Comparison of ENCODE assay signal across 28 cellular contexts in the genomic region with DNA sequence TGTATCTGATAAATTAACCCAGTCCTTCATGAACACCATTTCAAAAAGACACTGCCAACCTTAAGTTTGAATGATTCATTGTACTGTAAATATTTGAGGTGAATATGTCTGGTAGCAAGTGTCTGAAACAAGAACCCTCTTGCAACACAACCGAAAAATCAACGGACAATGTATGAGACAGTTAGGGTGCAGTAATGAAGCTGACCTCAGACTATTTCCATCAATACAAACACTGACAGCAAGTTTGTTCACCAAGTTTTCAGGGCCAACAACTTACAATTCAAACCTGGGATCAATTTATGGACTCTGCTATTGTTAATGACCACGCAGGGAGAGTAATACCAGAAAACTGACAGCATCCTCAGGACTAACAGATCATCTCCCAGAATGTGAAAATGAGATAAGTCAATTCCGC.
DNase-seq lines count a peak whose midpoint lies in the region; ATAC-seq and TF ChIP-seq lines count a peak whose summit lies in the region.
"Had no signal": no experiment of that assay in that cellular context is flagged by ENCODE, and none has a peak within 500 bp of the region (broad histone marks: within the 10 kb centered on the region; RNA-seq: fewer than 3 reads in every experiment).

No MANE protein-coding gene starts in this region.

- no peaks in the 10 kb centered on the region for H3K9me3 Mint-ChIP-seq in MCF 10A (ENCODE audit: unreplicated experiment)
- H3K9me3 Mint-ChIP-seq: activated CD8-positive, alpha-beta T cell treated with anti-CD3 and anti-CD28 coated beads for 36 hours; activated naive CD4-positive, alpha-beta T cell treated with anti-CD3 and anti-CD28 coated beads, Interleukin-2, amount 50 U/mL, for 72 hours had no signal

- no peaks in the 10 kb centered on the region for H3K79me2 ChIP-seq in PC-3 (ENCODE audit: low read length)

- no peak overlapping the region for H3K27ac Mint-ChIP-seq in MCF 10A (ENCODE audit: low read depth, unreplicated experiment)
- H3K27ac Mint-ChIP-seq: activated CD8-positive, alpha-beta T cell treated with anti-CD3 and anti-CD28 coated beads for 36 hours; activated naive CD4-positive, alpha-beta T cell treated with anti-CD3 and anti-CD28 coated beads, Interleukin-2, amount 50 U/mL, for 72 hours; naive thymus-derived CD4-positive, alpha-beta T cell had no signal

- POLR2A ChIA-PET in MCF 10A (lab: Yijun Ruan, JAX) = no interaction called here
- POLR2A ChIA-PET in PC-3 (lab: Charles Lee; ENCODE audit: unreplicated experiment) = no interaction called here

- H3K4me3 Mint-ChIP-seq in MCF 10A (ENCODE audit: unreplicated experiment) = no peak overlapping the region
- H3K4me3 Mint-ChIP-seq: activated CD8-positive, alpha-beta T cell treated with anti-CD3 and anti-CD28 coated beads for 36 hours; naive thymus-derived CD4-positive, alpha-beta T cell had no signal

- H3K4me1 ChIP-seq in breast epithelium (no peaks in the 10 kb centered on the region), PC-3 (ENCODE audit: insufficient read depth, low read length) (no peaks in the 10 kb centered on the region)
- H3K4me1 ChIP-seq: prostate gland, vagina had no signal

- no peak overlapping the region for H3K27ac ChIP-seq in breast epithelium
- H3K27ac ChIP-seq in PC-3 (ENCODE audit: low read length) = no peak overlapping the region
- H3K27ac ChIP-seq: left ventricle myocardium inferior, prostate gland, thoracic aorta, vagina had no signal

- H3K4me1 Mint-ChIP-seq in MCF 10A (ENCODE audit: insufficient read depth, unreplicated experiment) = no peaks in the 10 kb centered on the region
- H3K4me1 Mint-ChIP-seq: naive thymus-derived CD4-positive, alpha-beta T cell had no signal

- H3K27me3 ChIP-seq in breast epithelium = peaks cover 0 to 2% of the 10 kb centered on the region in 2 donors
- H3K27me3 ChIP-seq in PC-3 (ENCODE audit: low read length) = no peaks in the 10 kb centered on the region
- H3K27me3 ChIP-seq: vagina had no signal

- no peak for ATAC-seq in PC-3
- no peak for ATAC-seq in HG03159 (IDR thresholded peaks at IDR 0.05; ENCODE audit: unreplicated experiment)
- no peak for ATAC-seq in HG03521 (IDR thresholded peaks at IDR 0.05; ENCODE audit: unreplicated experiment)
- ATAC-seq in GM21529 (IDR thresholded peaks at IDR 0.05; ENCODE audit: unreplicated experiment) = no peak
- ATAC-seq: activated CD8-positive, alpha-beta T cell treated with anti-CD3 and anti-CD28 coated beads for 36 hours; activated naive CD4-positive, alpha-beta T cell treated with anti-CD3 and anti-CD28 coated beads, Interleukin-2, amount 50 U/mL, for 72 hours; naive thymus-derived CD4-positive, alpha-beta T cell had no signal

- DNase-seq in MCF 10A (ENCODE audit: unreplicated experiment) (peak; percentile 6), breast epithelium (ENCODE audit: low spot score in 2 of 2) (no peak), PC-3 (peak; percentile 9), fibroblast of peridontal ligament (ENCODE audit: extremely low read depth) (peak; percentile 5), HuH-7.5 (ENCODE audit: low spot score) (no peak)
- DNase-seq: activated CD4-positive, alpha-beta T cell treated with anti-CD3 and anti-CD28 coated beads for 1 hour; activated CD8-positive, alpha-beta T cell treated with anti-CD3 and anti-CD28 coated beads for 36 hours; activated T-cell treated with anti-CD3 and anti-CD28 coated beads for 4 hours; aorta; DMS153; GDM1; Karpas-422; left ventricle myocardium inferior; midbrain; naive thymus-derived CD4-positive, alpha-beta T cell; NCI-H1105 treated with DMSO at 0.1 percent for 48 hours; NCI-H2029; nucleus accumbens; Right ventricle myocardium superior; stimulated activated naive CD4-positive, alpha-beta T cell treated with Interleukin-2 at 50 U/mL for 16 hours had no signal

- no peaks in the 10 kb centered on the region for H3F3A ChIP-seq in PC-3 (ENCODE audit: low read length, unreplicated experiment)

- H3K4me2 ChIP-seq in PC-3 (ENCODE audit: low read length) = no peak overlapping the region

- BruUV-seq in MCF 10A (replicated peaks; lab: Mats Ljungman, UMichigan) (no TSS peak), PC-3 (replicated peaks; lab: Mats Ljungman, UMichigan) (no TSS peak)

- no peaks in the 10 kb centered on the region for H3K9me3 ChIP-seq in breast epithelium
- 0 out of 2 replicates have a peak, but pooled peaks cover 6% of the 10 kb centered on the region for H3K9me3 ChIP-seq in PC-3 (ENCODE audit: low read length)
- H3K9me3 ChIP-seq: HAP-1, left ventricle myocardium inferior, prostate gland, thoracic aorta, vagina had no signal

- no peak for TF ChIP-seq CTCF in MCF 10A (IDR thresholded peaks at IDR 0.05; ENCODE audit: unreplicated experiment)
- no peak for TF ChIP-seq CTCF in breast epithelium (IDR thresholded peaks at IDR 0.05)
- TF ChIP-seq CTCF in PC-3 (conservative IDR thresholded peaks at IDR 0.05; ENCODE audit: low read depth, low read length) = no peak

- intact Hi-C loops in MCF 10A (cut with micrococcal nuclease) = no loop called here
- intact Hi-C loops in breast epithelium (cut with DNase I; ENCODE audit: low total_unique reads) = loop anchor here (5.0 kb wide), 1 partner anchor 86 kb away; no protein-coding TSS in a partner anchor
- intact Hi-C loops in PC-3 (cut with micrococcal nuclease) = no loop called here

- H3K9ac ChIP-seq in PC-3 (ENCODE audit: low read length) = no peak overlapping the region

- H2AFZ ChIP-seq in PC-3 (ENCODE audit: low read length) = no peak overlapping the region

- H4K20me1 ChIP-seq in PC-3 (ENCODE audit: low read length) = no peaks in the 10 kb centered on the region

- peaks cover 63% of the 10 kb centered on the region for H3K27me3 Mint-ChIP-seq in MCF 10A (ENCODE audit: insufficient read depth, unreplicated experiment)

- no peaks in the 10 kb centered on the region for H3K36me3 ChIP-seq in breast epithelium
- H3K36me3 ChIP-seq in PC-3 (ENCODE audit: low read depth, low read length) = no peaks in the 10 kb centered on the region
- H3K36me3 ChIP-seq: HAP-1, left ventricle myocardium inferior, prostate gland, thoracic aorta, vagina had no signal

- no peaks in the 10 kb centered on the region for H3K36me3 Mint-ChIP-seq in MCF 10A (ENCODE audit: insufficient read depth, unreplicated experiment)
- H3K36me3 Mint-ChIP-seq: activated naive CD4-positive, alpha-beta T cell treated with anti-CD3 and anti-CD28 coated beads, Interleukin-2, amount 50 U/mL, for 72 hours; naive thymus-derived CD4-positive, alpha-beta T cell had no signal

- H3K9me2 ChIP-seq in PC-3 (replicated peaks; ENCODE audit: low read length) = no peaks in the 10 kb centered on the region

- no peak for TF ChIP-seq POLR2A in breast epithelium (IDR thresholded peaks at IDR 0.05)

- CTCF ChIA-PET in MCF 10A (lab: Yijun Ruan, JAX) (interaction anchor here (0.8 kb wide), 1 partner anchor 8 kb away, joined by 3 read pairs; no protein-coding TSS in a partner anchor), PC-3 (lab: Charles Lee) (no interaction called here)

- H3K4me3 ChIP-seq in breast epithelium (no peak overlapping the region), PC-3 (ENCODE audit: low read length) (no peak overlapping the region)
- H3K4me3 ChIP-seq: HAP-1, left ventricle myocardium inferior, prostate gland, thoracic aorta, vagina had no signal

Comparison
In these comparisons a context has a peak if more than half of its experiments do, and no peak if none do; other contexts are left out.
1. DNase-seq: peak in MCF 10A (single experiment), PC-3 (single experiment) and fibroblast of peridontal ligament (single experiment); none in breast epithelium (0 of 2) and HuH-7.5 (single experiment).